Comparison of ENCODE assay signal across 8 cellular contexts in the genomic region with DNA sequence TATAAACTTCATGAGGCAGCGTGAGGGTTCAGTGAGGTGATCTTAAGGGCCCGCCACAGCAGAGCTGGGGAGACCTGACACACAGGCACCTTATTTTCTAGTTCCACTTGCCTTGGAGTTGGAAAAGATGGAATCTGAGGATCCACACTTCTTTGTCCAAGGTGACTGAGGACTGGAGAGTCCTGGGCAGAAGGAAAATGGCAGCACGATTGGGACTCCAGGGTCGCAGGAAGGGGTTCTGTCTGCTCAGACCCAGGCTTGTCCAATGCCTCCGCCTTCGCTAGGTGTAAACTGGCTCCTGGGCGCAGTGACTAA. TPM values are rescaled to one million over a fixed set of nuclear protein-coding genes. Genes with fewer than 3 reads are reported as not detected.
DNase-seq lines count a peak whose midpoint lies in the region; ATAC-seq and TF ChIP-seq lines count a peak whose summit lies in the region.

No MANE protein-coding gene starts in this region.

- H3K27ac ChIP-seq in RWPE1 = peak overlapping the region; percentile 98
- peak overlapping the region; percentile 88 to 93 for H3K27ac ChIP-seq in esophagus (ENCODE audit: low read depth in 2 of 2, low read length in 1 of 2)

- peak overlapping the region; percentile 89 for H3K9ac ChIP-seq in ES-I3 (ENCODE audit: low read depth, low read length)

- peak overlapping the region; percentile 65 to 72 for H3K4me3 ChIP-seq in esophagus (ENCODE audit: low read depth in 1 of 2, low read length in 2 of 2)

- CTCF ChIA-PET in RWPE1 (lab: Yijun Ruan, JAX) = interaction anchor here (0.5 kb wide), 2 partner anchors 78 to 102 kb away, joined by 3 to 4 read pairs; no protein-coding TSS in a partner anchor

- TF ChIP-seq CTCF in RWPE1 (conservative IDR thresholded peaks at IDR 0.05; ENCODE audit: low read depth) (no peak), progenitor cell of endocrine pancreas (IDR thresholded peaks at IDR 0.05; ENCODE audit: unreplicated experiment) (no peak)

- DNase-seq in RWPE1 (ENCODE audit: low spot score) (no peak), progenitor cell of endocrine pancreas (ENCODE audit: low spot score, unreplicated experiment) (no peak), NCI-H2081 (lab: John Stamatoyannopoulos, UW) (no peak), NCI-H526 treated with DMSO at 0.1 percent for 48 hours (lab: John Stamatoyannopoulos, UW) (no peak)
- no peak for DNase-seq in stimulated activated CD4-positive, alpha-beta T cell treated with anti-CD3 and anti-CD28 coated beads, Interleukin-4, amount 100 ng/mL, for 4 hours

- H3K4me1 ChIP-seq in ES-I3 (ENCODE audit: insufficient read depth, low read length) = peaks cover 6% of the 10 kb centered on the region; the same call in 1 of the 2 replicates
- peaks cover 0 to 15% of the 10 kb centered on the region in 2 donors for H3K4me1 ChIP-seq in esophagus (ENCODE audit: control insufficient read depth in 2 of 2, insufficient read depth in 2 of 2, low read length in 1 of 2)

- H3K9me3 Mint-ChIP-seq in progenitor cell of endocrine pancreas (ENCODE audit: low read depth) = no peaks in the 10 kb centered on the region

- no peaks in the 10 kb centered on the region for H3K27me3 Mint-ChIP-seq in progenitor cell of endocrine pancreas

- H3K27me3 ChIP-seq in esophagus (ENCODE audit: control insufficient read depth in 1 of 2, insufficient read depth in 2 of 2, low read length in 2 of 2) = no peaks in the 10 kb centered on the region

- POLR2A ChIA-PET in RWPE1 (lab: Yijun Ruan, JAX; ENCODE audit: low non-redundant PET) = interaction anchor here (0.8 to 2.9 kb wide), 5 partner anchors 10 to 27 kb away, joined by 3 to 15 read pairs (median 5); partner anchors contain the start of gene PITHD1

- peaks cover 6% of the 10 kb centered on the region for H3K36me3 Mint-ChIP-seq in progenitor cell of endocrine pancreas (ENCODE audit: insufficient read depth)

- H3K36me3 ChIP-seq in ES-I3 (ENCODE audit: insufficient read depth, low read length) (peaks cover 3% of the 10 kb centered on the region), esophagus (ENCODE audit: control insufficient read depth in 2 of 2, insufficient read depth in 2 of 2, low read length in 1 of 2) (peaks cover 11 to 28% of the 10 kb centered on the region in 2 donors)

- H3K4me3 Mint-ChIP-seq in progenitor cell of endocrine pancreas (ENCODE audit: low read depth) = peak overlapping the region; percentile 89

- peak overlapping the region; percentile 99 for H3K27ac Mint-ChIP-seq in progenitor cell of endocrine pancreas

- peaks cover 13% of the 10 kb centered on the region for H3K4me1 Mint-ChIP-seq in progenitor cell of endocrine pancreas (ENCODE audit: low read depth)

- no peak for ATAC-seq in HG02571 (IDR thresholded peaks at IDR 0.05; ENCODE audit: unreplicated experiment)

- H3K9me3 ChIP-seq in ES-I3 (ENCODE audit: control insufficient read depth, insufficient read depth, low read length) = no peaks in the 10 kb centered on the region
- no peaks in the 10 kb centered on the region for H3K9me3 ChIP-seq in esophagus (ENCODE audit: control insufficient read depth in 2 of 2, insufficient read depth in 1 of 2, low read depth in 1 of 2, low read length in 1 of 2)

- whole genome bisulfite sequencing in esophagus, 2 donors = 44 to 47% methylated on average over 7 of the region's 7 CpGs

RNA-seq across cellular contexts. Expression of gene GALE, which starts 1.3 kb away (rescaled TPM):
- polyA plus RNA-seq in esophagus = 100 to 1,000 TPM in 1 of 2 donors, 10 to 100 TPM in 1; 76.6 to 120 TPM
- 49.9 and 53.3 TPM in 2 replicates for total RNA-seq in progenitor cell of endocrine pancreas

RNA-seq across cellular contexts. Expression of gene LYPLA2, which starts 8.3 kb away (rescaled TPM):
- polyA plus RNA-seq in esophagus = 10 to 100 TPM; 44.4 to 63.7 TPM
- total RNA-seq in progenitor cell of endocrine pancreas = 109 and 115 TPM in 2 replicates

RNA-seq across cellular contexts. Expression of gene PITHD1, which starts 21.0 kb away (rescaled TPM):
- 10 to 100 TPM; 41.3 to 57.2 TPM for polyA plus RNA-seq in esophagus
- 52.8 and 53.8 TPM in 2 replicates for total RNA-seq in progenitor cell of endocrine pancreas

RNA-seq across cellular contexts. Expression of gene HMGCL, which starts 26.0 kb away (rescaled TPM):
- polyA plus RNA-seq in esophagus = 10 to 100 TPM; 16.8 to 27.4 TPM
- total RNA-seq in progenitor cell of endocrine pancreas = 30.0 and 30.3 TPM in 2 replicates

RNA-seq across cellular contexts. Expression of gene ELOA, which starts 55.9 kb away (rescaled TPM):
- polyA plus RNA-seq in esophagus = 10 to 100 TPM in 1 of 2 donors, 1 to 10 TPM in 1; 9.9 to 15.9 TPM
- 37.5 and 40.8 TPM in 2 replicates for total RNA-seq in progenitor cell of endocrine pancreas
